Comparison of ENCODE assay signal across 1 cellular context in the genomic region with DNA sequence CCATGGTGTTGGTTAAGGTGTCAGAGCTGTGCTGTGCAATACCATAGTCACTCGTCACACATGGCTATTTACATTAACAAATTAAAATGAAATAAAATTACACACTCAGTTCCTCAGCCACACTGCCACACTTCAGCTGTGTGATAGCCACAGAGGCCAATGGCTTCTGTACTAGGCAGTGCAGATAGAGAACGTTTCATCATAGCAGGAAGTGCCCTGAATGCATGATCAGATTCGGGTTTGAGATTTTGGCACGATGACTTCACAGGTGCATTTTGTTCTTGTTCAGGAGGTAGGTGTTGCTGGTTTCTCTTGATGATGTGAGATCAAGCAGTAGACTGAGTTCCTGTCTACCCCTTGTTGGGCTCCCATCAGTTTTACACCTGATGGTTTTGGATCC.
TF ChIP-seq lines count a peak whose summit lies in the region.

No MANE protein-coding gene starts in this region.

TF ChIP-seq in IMR-90, 13 proteins besides CTCF, POLR2A, EP300 and RAD21:
- TF ChIP-seq SMC3 (IDR thresholded peaks at IDR 0.05; ENCODE audit: low read depth, low read length) (no peak), RCOR1 (IDR thresholded peaks at IDR 0.05; ENCODE audit: insufficient replicate concordance, low read length) (no peak), MAFK (IDR thresholded peaks at IDR 0.05; ENCODE audit: low read depth, low read length) (no peak), MAZ (IDR thresholded peaks at IDR 0.05; ENCODE audit: borderline replicate concordance, low read depth, low read length) (no peak), FOS (IDR thresholded peaks at IDR 0.05; ENCODE audit: low read depth, low read length) (no peak), CEBPB (IDR thresholded peaks at IDR 0.05; ENCODE audit: low read depth, low read length) (no peak), BHLHE40 (IDR thresholded peaks at IDR 0.05; ENCODE audit: low read depth, low read length) (no peak), CHD1 (IDR thresholded peaks at IDR 0.05; ENCODE audit: low read depth, low read length) (no peak), RFX5 (IDR thresholded peaks at IDR 0.05; ENCODE audit: low read depth, low read length) (no peak), MXI1 (IDR thresholded peaks at IDR 0.05; ENCODE audit: borderline replicate concordance, low read depth, low read length) (no peak), NFE2L2 (IDR thresholded peaks at IDR 0.05; ENCODE audit: low read depth, low read length) (no peak)
- TF ChIP-seq, protein P1, sequence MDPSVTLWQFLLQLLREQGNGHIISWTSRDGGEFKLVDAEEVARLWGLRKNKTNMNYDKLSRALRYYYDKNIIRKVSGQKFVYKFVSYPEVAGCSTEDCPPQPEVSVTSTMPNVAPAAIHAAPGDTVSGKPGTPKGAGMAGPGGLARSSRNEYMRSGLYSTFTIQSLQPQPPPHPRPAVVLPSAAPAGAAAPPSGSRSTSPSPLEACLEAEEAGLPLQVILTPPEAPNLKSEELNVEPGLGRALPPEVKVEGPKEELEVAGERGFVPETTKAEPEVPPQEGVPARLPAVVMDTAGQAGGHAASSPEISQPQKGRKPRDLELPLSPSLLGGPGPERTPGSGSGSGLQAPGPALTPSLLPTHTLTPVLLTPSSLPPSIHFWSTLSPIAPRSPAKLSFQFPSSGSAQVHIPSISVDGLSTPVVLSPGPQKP (IDR thresholded peaks at IDR 0.05; ENCODE audit: borderline replicate concordance, low read depth, low read length) = no peak
- TF ChIP-seq, protein P2, sequence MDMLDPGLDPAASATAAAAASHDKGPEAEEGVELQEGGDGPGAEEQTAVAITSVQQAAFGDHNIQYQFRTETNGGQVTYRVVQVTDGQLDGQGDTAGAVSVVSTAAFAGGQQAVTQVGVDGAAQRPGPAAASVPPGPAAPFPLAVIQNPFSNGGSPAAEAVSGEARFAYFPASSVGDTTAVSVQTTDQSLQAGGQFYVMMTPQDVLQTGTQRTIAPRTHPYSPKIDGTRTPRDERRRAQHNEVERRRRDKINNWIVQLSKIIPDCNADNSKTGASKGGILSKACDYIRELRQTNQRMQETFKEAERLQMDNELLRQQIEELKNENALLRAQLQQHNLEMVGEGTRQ (IDR thresholded peaks at IDR 0.05; ENCODE audit: low read depth, low read length) = no peak
